Comparison of ENCODE assay signal across 19 cellular contexts in the genomic region with DNA sequence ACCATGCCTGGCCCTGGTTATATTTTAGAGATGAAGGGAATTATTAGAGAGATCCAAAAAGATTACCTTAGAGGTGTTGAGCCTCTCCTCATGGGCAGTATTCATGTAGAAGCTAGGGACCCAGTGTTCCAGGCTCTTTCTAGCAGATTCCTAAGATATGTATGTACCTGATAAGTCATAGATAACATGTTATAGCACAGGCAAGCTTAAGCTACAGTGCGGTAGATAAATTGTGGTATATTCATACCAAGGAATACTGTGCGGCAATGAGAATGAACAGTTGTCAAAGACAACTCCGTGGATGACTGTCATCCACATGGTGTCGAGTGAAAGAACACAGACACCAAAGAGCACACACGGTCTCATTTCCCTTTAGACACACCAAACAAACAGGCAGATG. TPM values are rescaled to one million over a fixed set of nuclear protein-coding genes. Genes with fewer than 3 reads are reported as not detected.
DNase-seq lines count a peak whose midpoint lies in the region; ATAC-seq and TF ChIP-seq lines count a peak whose summit lies in the region.
"Had no signal": no experiment of that assay in that cellular context is flagged by ENCODE, and none has a peak within 500 bp of the region (broad histone marks: within the 10 kb centered on the region; RNA-seq: fewer than 3 reads in every experiment).

No MANE protein-coding gene starts in this region.

- H3K27me3 ChIP-seq in IMR-90 (ENCODE audit: control insufficient read depth, insufficient read depth, low read length) (no peaks in the 10 kb centered on the region), gastrocnemius medialis (no peaks in the 10 kb centered on the region)

- peak overlapping the region; percentile 77 for H3K27ac Mint-ChIP-seq in activated CD4-positive, alpha-beta T cell treated with anti-CD3 and anti-CD28 coated beads, Interleukin-2, amount 10 ng/mL, durations not matched to agents 7 days and 5 days

- DNase-seq in activated CD4-positive, alpha-beta T cell treated with anti-CD3 and anti-CD28 coated beads, Interleukin-2, amount 10 ng/mL, durations not matched to agents 7 days and 5 days, result no peak
- DNase-seq in activated CD4-positive, alpha-beta T cell treated with anti-CD3 and anti-CD28 coated beads, Interleukin-2, amount 50 U/mL, for 4 hours, result no peak
- DNase-seq in IMR-90 (no peak), epithelial cell of esophagus (ENCODE audit: low read depth) (peak; percentile 53), gastrocnemius medialis (no peak), ACHN (no peak)
- DNase-seq: activated CD4-positive, CD25-positive, alpha-beta regulatory T cell treated with anti-CD3 and anti-CD28 coated beads, Interleukin-2, amount 50 U/mL, for 72 hours; caudate nucleus; DMS153; HCEC 1CT; hypothalamus; NCI-H1436 treated with DMSO at 0.1 percent for 48 hours; stimulated activated naive CD4-positive, alpha-beta T cell treated with Interleukin-2 at 50 U/mL for 16 hours had no signal

- TF ChIP-seq RAD21 in IMR-90 (IDR thresholded peaks at IDR 0.05; ENCODE audit: low read length), result no peak

- H4K91ac ChIP-seq in IMR-90 (ENCODE audit: insufficient read depth, low read depth, low read length), result peak overlapping the region; percentile 21; the same call in 1 of the 2 replicates

- no peak overlapping the region for H3K9ac ChIP-seq in IMR-90 (ENCODE audit: low read depth, low read length)

- peak overlapping the region; percentile 16 for H2BK5ac ChIP-seq in IMR-90 (ENCODE audit: low read depth, low read length, poor library complexity, severe bottlenecking)

- H3K4me1 ChIP-seq in IMR-90 (ENCODE audit: control insufficient read depth, insufficient read depth, low read length) (peaks cover 30% of the 10 kb centered on the region), gastrocnemius medialis (peaks cover 69 to 86% of the 10 kb centered on the region in 2 donors)

- intact Hi-C loops in IMR-90 (cut with micrococcal nuclease), result loop anchor here (5.0 kb wide), 1 partner anchor 46 kb away; no protein-coding TSS in a partner anchor
- intact Hi-C loops in gastrocnemius medialis (cut with DNase I; ENCODE audit: low total_unique reads), result loop anchor here (2.0 kb wide), 2 partner anchors 35 to 45 kb away; no protein-coding TSS in a partner anchor

- no peak overlapping the region for H4K8ac ChIP-seq in IMR-90 (ENCODE audit: low read depth in 2 of 2, low read length in 2 of 2)

- peaks cover 24% of the 10 kb centered on the region for H3K9me1 ChIP-seq in IMR-90 (ENCODE audit: insufficient read depth, low read length)

- H2BK20ac ChIP-seq in IMR-90 (ENCODE audit: low read depth, low read length), result peak overlapping the region; percentile 50

- in situ Hi-C loops in IMR-90 (cut with MboI; ENCODE audit: low sequenced_read_pairs), result no loop called here
- in situ Hi-C loops in gastrocnemius medialis (cut with MboI; ENCODE audit: low sequenced_read_pairs in 4 of 4), result no loop called here
- in situ Hi-C loops in ACHN (cut with HindIII; ENCODE audit: low pct_ligation_motif_present, low pct_unique_long_range_greater_than_20kb, low sequenced_read_pairs), result no loop called here

- H3K56ac ChIP-seq in IMR-90 (ENCODE audit: extremely low read depth, insufficient read depth, low read length), result no peak overlapping the region

- peaks cover 62% of the 10 kb centered on the region for H3K36me3 Mint-ChIP-seq in activated CD4-positive, alpha-beta T cell treated with anti-CD3 and anti-CD28 coated beads, Interleukin-2, amount 10 ng/mL, durations not matched to agents 7 days and 5 days (ENCODE audit: low read depth)

- peak overlapping the region; percentile 28 for H2AFZ ChIP-seq in IMR-90 (replicated peaks; ENCODE audit: low read length, poor library complexity)

- no peak overlapping the region for H4K5ac ChIP-seq in IMR-90 (ENCODE audit: low read depth, low read length)

- WGBS in IMR-90 (ENCODE audit: extremely low coverage in 2 of 2, insufficient read length in 1 of 2), 2 experiments, result no CpG with 5 or more reads among the region's 5 CpGs

- TF ChIP-seq POLR2A in IMR-90 (IDR thresholded peaks at IDR 0.05; ENCODE audit: low read depth, low read length), result no peak
- no peak for TF ChIP-seq POLR2A in gastrocnemius medialis (IDR thresholded peaks at IDR 0.05)

- no peaks in the 10 kb centered on the region for H3K9me3 Mint-ChIP-seq in activated CD4-positive, alpha-beta T cell treated with anti-CD3 and anti-CD28 coated beads, Interleukin-2, amount 10 ng/mL, durations not matched to agents 7 days and 5 days

- H2AK9ac ChIP-seq in IMR-90 (replicated peaks; ENCODE audit: low read depth, low read length, poor library complexity), result peak overlapping the region; percentile 34

- POLR2A ChIA-PET in activated CD4-positive, alpha-beta T cell treated with anti-CD3 and anti-CD28 coated beads, Interleukin-2, amount 10 ng/mL, durations not matched to agents 7 days and 5 days (lab: Charles Lee), result no interaction called here
- POLR2A ChIA-PET in IMR-90 (lab: Charles Lee; ENCODE audit: unreplicated experiment), result no interaction called here

- H3K27me3 Mint-ChIP-seq in activated CD4-positive, alpha-beta T cell treated with anti-CD3 and anti-CD28 coated beads, Interleukin-2, amount 10 ng/mL, durations not matched to agents 7 days and 5 days, result no peaks in the 10 kb centered on the region

- peak overlapping the region; percentile 82; the same call in 1 of the 2 replicates for H2AK5ac ChIP-seq in IMR-90 (ENCODE audit: low read depth, low read length)

- H3K36me3 ChIP-seq in IMR-90 (ENCODE audit: control insufficient read depth, insufficient read depth, low read length), result peaks cover 21% of the 10 kb centered on the region
- peaks cover 0 to 31% of the 10 kb centered on the region in 2 donors for H3K36me3 ChIP-seq in gastrocnemius medialis

- peak overlapping the region; percentile 34; the same call in 1 of the 2 replicates for H3K14ac ChIP-seq in IMR-90 (replicated peaks; ENCODE audit: low read depth, low read length)

- 0 out of 3 replicates have a peak overlapping the region, but pooled peaks have one; percentile 30 for H2BK15ac ChIP-seq in IMR-90 (ENCODE audit: low read depth, low read length)

- H3K4me2 ChIP-seq in IMR-90 (ENCODE audit: low read depth, low read length), result no peak overlapping the region

- no peaks in the 10 kb centered on the region for H3K9me3 ChIP-seq in IMR-90 (ENCODE audit: control insufficient read depth, insufficient read depth, low read length)
- H3K9me3 ChIP-seq in gastrocnemius medialis, result no peaks in the 10 kb centered on the region

- TF ChIP-seq CTCF in IMR-90 (conservative IDR thresholded peaks at IDR 0.05; ENCODE audit: low read depth, low read length) (no peak), epithelial cell of esophagus (IDR thresholded peaks at IDR 0.05; ENCODE audit: insufficient read depth, low read depth, low read length, missing control alignments) (no peak), gastrocnemius medialis (IDR thresholded peaks at IDR 0.05 in 4 of 5, conservative IDR thresholded peaks at IDR 0.05 in 1 of 5) (no peak)

- H3K4ac ChIP-seq in IMR-90 (ENCODE audit: low read depth, low read length), result peak overlapping the region; percentile 58

- H3K4me3 Mint-ChIP-seq in activated CD4-positive, alpha-beta T cell treated with anti-CD3 and anti-CD28 coated beads, Interleukin-2, amount 10 ng/mL, durations not matched to agents 7 days and 5 days, result no peak overlapping the region

- peaks cover 36% of the 10 kb centered on the region for H4K20me1 ChIP-seq in IMR-90 (ENCODE audit: insufficient read depth, low read length)

- peaks cover 25 to 74% of the 10 kb centered on the region in 2 experiments for H3K79me1 ChIP-seq in IMR-90 (ENCODE audit: low read depth in 1 of 2, low read length in 2 of 2)

- dilution Hi-C loops in IMR-90 (cut with HindIII; ENCODE audit: low sequenced_read_pairs, unreplicated experiment), result no loop called here

- H3K4me1 Mint-ChIP-seq in activated CD4-positive, alpha-beta T cell treated with anti-CD3 and anti-CD28 coated beads, Interleukin-2, amount 10 ng/mL, durations not matched to agents 7 days and 5 days, result peaks cover 65% of the 10 kb centered on the region

- no peak for ATAC-seq in IMR-90 (ENCODE audit: low read depth)
- ATAC-seq in gastrocnemius medialis, result peak in 1 of 2 donors; percentile 6
- no peak for ATAC-seq in HG03039 (IDR thresholded peaks at IDR 0.05; ENCODE audit: unreplicated experiment)
- no peak for ATAC-seq in GM21825 (IDR thresholded peaks at IDR 0.05; ENCODE audit: unreplicated experiment)
- ATAC-seq: sciatic nerve had no signal

- BruUV-seq in IMR-90 (replicated peaks; lab: Mats Ljungman, UMichigan), result no TSS peak

- peak overlapping the region; percentile 26; the same call in 1 of the 2 replicates for H2BK120ac ChIP-seq in IMR-90 (ENCODE audit: low read depth, low read length)

- CTCF ChIA-PET in activated CD4-positive, alpha-beta T cell treated with anti-CD3 and anti-CD28 coated beads, Interleukin-2, amount 10 ng/mL, durations not matched to agents 7 days and 5 days (lab: Charles Lee), result no interaction called here
- CTCF ChIA-PET in IMR-90 (lab: Yijun Ruan, JAX), result no interaction called here

- H3K4me3 ChIP-seq in IMR-90 (ENCODE audit: insufficient read depth, low read depth, low read length), result no peak overlapping the region
- H3K4me3 ChIP-seq in epithelial cell of esophagus (ENCODE audit: low read length), result no peak overlapping the region
- H3K4me3 ChIP-seq in gastrocnemius medialis, result no peak overlapping the region

- peak overlapping the region; percentile 5; the same call in 1 of the 2 replicates for H3K18ac ChIP-seq in IMR-90 (ENCODE audit: low read depth, low read length)

- H3K23ac ChIP-seq in IMR-90 (ENCODE audit: low read depth, low read length), result 0 out of 2 replicates have a peak overlapping the region, but pooled peaks have one; percentile 41

- no peak overlapping the region for H3K27ac ChIP-seq in IMR-90 (ENCODE audit: insufficient read depth, low read length)
- H3K27ac ChIP-seq in gastrocnemius medialis, result peak overlapping the region; percentile 89 to 93 (median 92)

TF ChIP-seq in IMR-90, 13 proteins besides CTCF, POLR2A, EP300 and RAD21 (continues in another document):
- TF ChIP-seq MXI1 (IDR thresholded peaks at IDR 0.05; ENCODE audit: borderline replicate concordance, low read depth, low read length), result no peak

RNA-seq across cellular contexts. Expression of a gene that starts 53.1 kb away (rescaled TPM):
- not detected for total RNA-seq in activated CD4-positive, alpha-beta T cell treated with anti-CD3 and anti-CD28 coated beads, Interleukin-2, amount 10 ng/mL, durations not matched to agents 7 days and 5 days
- not detected in 2 replicates for total RNA-seq in IMR-90 (2012; rRNA removed)
- not detected in 2 replicates for polyA plus RNA-seq in IMR-90 (2012; rRNA removed)
- polyA plus RNA-seq in IMR-90 (2012; cell fraction: cytosol; rRNA removed), result 0.03 TPM in 1 of 2 replicates, not detected in the other
- polyA plus RNA-seq in IMR-90 (2012; cell fraction: nucleus; rRNA removed; ENCODE audit: low replicate concordance), result not detected in 2 replicates
- total RNA-seq in gastrocnemius medialis, result under 1 TPM in 2 of 4 donors, not detected in 2; 0.36 to 0.49 TPM
- total RNA-seq: NCI-H460, OCI-LY7 had no signal
- polyA plus RNA-seq: neural cell had no signal
